ENCODE assay signal across 19 cellular contexts in genomic region chr14:46985529-46986137, GRCh38.
DNase-seq lines count a peak whose midpoint lies in the region; ATAC-seq and TF ChIP-seq lines count a peak whose summit lies in the region.
"Had no signal": no experiment of that assay in that cellular context is flagged by ENCODE, and none has a peak within 500 bp of the region (broad histone marks: within the 10 kb centered on the region; RNA-seq: fewer than 3 reads in every experiment).

No MANE protein-coding gene starts in this region.

- no peaks in the 10 kb centered on the region for H3K79me2 ChIP-seq in GM23338 (replicated peaks; ENCODE audit: insufficient read depth)

- no peaks in the 10 kb centered on the region for H3F3A ChIP-seq in GM23338 (replicated peaks; ENCODE audit: low read depth)

- whole genome bisulfite sequencing in lung, 2 donors, result 64 to 67% methylated on average over 5 of the region's 5 CpGs
- WGBS in lower leg skin, 2 donors, result 80 to 84% methylated on average over 5 of the region's 5 CpGs

- TF ChIP-seq CTCF in GM23338 (conservative IDR thresholded peaks at IDR 0.05; ENCODE audit: low read depth in 2 of 2), result no peak
- no peak for TF ChIP-seq CTCF in RWPE2 (IDR thresholded peaks at IDR 0.05; ENCODE audit: poor library complexity, severe bottlenecking)
- TF ChIP-seq CTCF in epithelial cell of esophagus (IDR thresholded peaks at IDR 0.05; ENCODE audit: insufficient read depth, low read depth, low read length, missing control alignments), result no peak
- TF ChIP-seq CTCF in lung (IDR thresholded peaks at IDR 0.05; ENCODE audit: control extremely low read depth, extremely low read depth), result no peak
- no peak for TF ChIP-seq CTCF in lower leg skin (IDR thresholded peaks at IDR 0.05)

- H3K27me3 ChIP-seq in GM23338 (ENCODE audit: insufficient read depth) (no peaks in the 10 kb centered on the region), RWPE2 (ENCODE audit: insufficient read depth, poor library complexity, severe bottlenecking) (no peaks in the 10 kb centered on the region), lung (ENCODE audit: control insufficient read depth, insufficient read depth) (no peaks in the 10 kb centered on the region)
- no peaks in the 10 kb centered on the region for H3K27me3 ChIP-seq in CD8-positive, alpha-beta memory T cell (ENCODE audit: insufficient read depth, low read length, poor library complexity, severe bottlenecking)
- H3K27me3 ChIP-seq: BLaER1, SJSA1 had no signal

- no peak overlapping the region for H3K4me3 Mint-ChIP-seq in GM23338
- H3K4me3 Mint-ChIP-seq in CD8-positive, alpha-beta memory T cell, result no peak overlapping the region
- H3K4me3 Mint-ChIP-seq: CD8-positive, alpha-beta T cell had no signal

- no peaks in the 10 kb centered on the region for H3K9me2 ChIP-seq in GM23338 (ENCODE audit: insufficient read depth)

- DNase-seq in GM23338 (ENCODE audit: low spot score) (peak; percentile 1), RWPE2 (ENCODE audit: low spot score) (no peak), epithelial cell of esophagus (ENCODE audit: low read depth) (peak; percentile 69), lung (ENCODE audit: low spot score) (no peak), lower leg skin (ENCODE audit: low spot score in 2 of 2) (no peak), SKM-1 treated with dmso at 0.1 percent for 144 hours (lab: John Stamatoyannopoulos, UW; ENCODE audit: unreplicated experiment) (no peak)
- DNase-seq in CD8-positive, alpha-beta memory T cell, result no peak
- no peak for DNase-seq in activated CD4-positive, alpha-beta T cell treated with anti-CD3 and anti-CD28 coated beads, Interleukin-2, amount 50 U/mL, for 4 hours
- DNase-seq: CD8-positive, alpha-beta T cell; DMS79 treated with DMSO at 0.1 percent for 48 hours; MV-4-11; NCI-H1417 treated with DMSO at 0.1 percent for 48 hours; NCI-H1930; NCI-H510A; NCI-H774; PC-9 had no signal

- CTCF ChIA-PET in CD8-positive, alpha-beta memory T cell (lab: Charles Lee), result no interaction called here

- ATAC-seq in GM23338, result no peak; the same call in 2 of the 3 replicates
- ATAC-seq in RWPE2 (ENCODE audit: low read depth), result peak; percentile 92
- peak; percentile 73 for ATAC-seq in lung (ENCODE audit: insufficient read depth, low FRiP score)
- ATAC-seq: CD8-positive, alpha-beta T cell had no signal

- H3K27ac Mint-ChIP-seq in GM23338, result no peak overlapping the region
- H3K27ac Mint-ChIP-seq in CD8-positive, alpha-beta memory T cell, result no peak overlapping the region
- H3K27ac Mint-ChIP-seq: CD8-positive, alpha-beta T cell had no signal

- H3K36me3 Mint-ChIP-seq in GM23338 (ENCODE audit: low read depth), result no peaks in the 10 kb centered on the region
- H3K36me3 Mint-ChIP-seq in CD8-positive, alpha-beta memory T cell, result no peaks in the 10 kb centered on the region
- H3K36me3 Mint-ChIP-seq: CD8-positive, alpha-beta T cell had no signal

- H3K36me3 ChIP-seq in GM23338 (ENCODE audit: insufficient read depth), result no peaks in the 10 kb centered on the region
- no peaks in the 10 kb centered on the region for H3K36me3 ChIP-seq in RWPE2 (ENCODE audit: low read depth)
- H3K36me3 ChIP-seq in lung (ENCODE audit: control insufficient read depth in 2 of 2, insufficient read depth in 2 of 2, low read length in 2 of 2), result no peaks in the 10 kb centered on the region
- no peaks in the 10 kb centered on the region for H3K36me3 ChIP-seq in CD8-positive, alpha-beta memory T cell (ENCODE audit: insufficient read depth, low read length)
- H3K36me3 ChIP-seq: BLaER1, SJSA1 had no signal

- H3K4me1 ChIP-seq in GM23338 (ENCODE audit: insufficient read depth) (peaks cover 9% of the 10 kb centered on the region; the same call in 1 of the 2 replicates), RWPE2 (ENCODE audit: insufficient read depth, poor library complexity, severe bottlenecking) (peaks cover 18% of the 10 kb centered on the region), lung (ENCODE audit: control insufficient read depth in 2 of 2, insufficient read depth in 2 of 2, low read length in 2 of 2) (no peaks in the 10 kb centered on the region)
- no peaks in the 10 kb centered on the region for H3K4me1 ChIP-seq in CD8-positive, alpha-beta memory T cell (ENCODE audit: insufficient read depth, low read length)
- H3K4me1 ChIP-seq: SJSA1 had no signal

- H3K27ac ChIP-seq in GM23338 (ENCODE audit: low read depth) (no peak overlapping the region), RWPE2 (ENCODE audit: poor library complexity, severe bottlenecking) (peak overlapping the region; percentile 48), lung (ENCODE audit: low read depth in 1 of 2, low read length in 1 of 2) (no peak overlapping the region)
- H3K27ac ChIP-seq in CD8-positive, alpha-beta memory T cell (ENCODE audit: low read depth, low read length), result no peak overlapping the region
- H3K27ac ChIP-seq: BLaER1, HL-60, PC-9, SJSA1 had no signal

- POLR2A ChIA-PET in CD8-positive, alpha-beta memory T cell (lab: Charles Lee), result no interaction called here

- no peaks in the 10 kb centered on the region for H3K9me3 ChIP-seq in RWPE2 (ENCODE audit: severe bottlenecking)
- no peaks in the 10 kb centered on the region for H3K9me3 ChIP-seq in lung (ENCODE audit: control insufficient read depth in 2 of 2, insufficient read depth in 1 of 2, low read length in 1 of 2)
- no peaks in the 10 kb centered on the region for H3K9me3 ChIP-seq in CD8-positive, alpha-beta memory T cell (ENCODE audit: low read length)
- H3K9me3 ChIP-seq: BLaER1, SJSA1 had no signal

- intact Hi-C loops in lower leg skin (cut with DNase I; ENCODE audit: low total_unique reads), result no loop called here

- no peak overlapping the region for H3K4me2 ChIP-seq in GM23338
- H3K4me2 ChIP-seq: BLaER1, PC-9 had no signal

- peaks cover 3% of the 10 kb centered on the region; the same call in 1 of the 3 replicates for H3K4me1 Mint-ChIP-seq in GM23338
- no peaks in the 10 kb centered on the region for H3K4me1 Mint-ChIP-seq in CD8-positive, alpha-beta memory T cell

- H3K9me3 Mint-ChIP-seq in GM23338, result no peaks in the 10 kb centered on the region
- peaks cover 5 to 23% (median 9%) of the 10 kb centered on the region in 5 donors for H3K9me3 Mint-ChIP-seq in CD8-positive, alpha-beta memory T cell

- H3K27me3 Mint-ChIP-seq in GM23338 (ENCODE audit: insufficient read depth, low read depth, poor library complexity), result no peaks in the 10 kb centered on the region
- no peaks in the 10 kb centered on the region for H3K27me3 Mint-ChIP-seq in CD8-positive, alpha-beta memory T cell

- no peak overlapping the region for H2AFZ ChIP-seq in GM23338
- H2AFZ ChIP-seq: PC-9 had no signal

- no peaks in the 10 kb centered on the region for H4K20me1 ChIP-seq in GM23338 (replicated peaks; ENCODE audit: insufficient read depth)
- H4K20me1 ChIP-seq: BLaER1 had no signal

- no peak for TF ChIP-seq POLR2A in lower leg skin (IDR thresholded peaks at IDR 0.05)

- H3K4me3 ChIP-seq in GM23338 (no peak overlapping the region), RWPE2 (ENCODE audit: severe bottlenecking) (no peak overlapping the region), epithelial cell of esophagus (ENCODE audit: low read length) (no peak overlapping the region), lung (no peak overlapping the region), lower leg skin (ENCODE audit: low read depth, poor library complexity, severe bottlenecking) (no peak overlapping the region)
- no peak overlapping the region for H3K4me3 ChIP-seq in CD8-positive, alpha-beta memory T cell (ENCODE audit: low read length)
- H3K4me3 ChIP-seq: BLaER1, PC-9, SJSA1 had no signal

TF ChIP-seq in GM23338, 12 proteins besides CTCF, POLR2A, EP300 and RAD21 (continues in another document):
- no peak for TF ChIP-seq POLR2AphosphoS5 (IDR thresholded peaks at IDR 0.05; ENCODE audit: low read depth)
- no peak for TF ChIP-seq STAT1 (IDR thresholded peaks at IDR 0.05; ENCODE audit: unreplicated experiment)
- no peak for TF ChIP-seq CREB1 (CRISPR knock-in tag; IDR thresholded peaks at IDR 0.05; ENCODE audit: low read depth)
- TF ChIP-seq JUNB (IDR thresholded peaks at IDR 0.05; ENCODE audit: unreplicated experiment), result no peak
- TF ChIP-seq EZH2 (IDR thresholded peaks at IDR 0.05; ENCODE audit: low read depth, unreplicated experiment), result no peak

Comparison
In these comparisons a context has a peak if more than half of its experiments do, and no peak if none do; other contexts are left out.
1. DNase-seq: peak in GM23338 (single experiment) and epithelial cell of esophagus (single experiment); none in RWPE2 (single experiment), lung (single experiment), CD8-positive, alpha-beta memory T cell (0 of 5), lower leg skin (0 of 2), SKM-1 treated with dmso at 0.1 percent for 144 hours (single experiment) and activated CD4-positive, alpha-beta T cell treated with anti-CD3 and anti-CD28 coated beads, Interleukin-2, amount 50 U/mL, for 4 hours (0 of 2).